ENCODE assay signal across 9 cellular contexts in genomic region chr2:86249176-86249842, GRCh38. TPM values are rescaled to one million over a fixed set of nuclear protein-coding genes. Genes with fewer than 3 reads are reported as not detected.
DNase-seq lines count a peak whose midpoint lies in the region; ATAC-seq lines count a peak whose summit lies in the region.
"Had no signal": no experiment of that assay in that cellular context is flagged by ENCODE, and none has a peak within 500 bp of the region (broad histone marks: within the 10 kb centered on the region; RNA-seq: fewer than 3 reads in every experiment).

No MANE protein-coding gene starts in this region.

- H3K9me3 Mint-ChIP-seq in activated CD4-positive, alpha-beta T cell treated with anti-CD3 and anti-CD28 coated beads, Interleukin-2, amount 10 ng/mL, durations not matched to agents 24 days and 14 days, result no peaks in the 10 kb centered on the region

- intact Hi-C loops in activated CD4-positive, alpha-beta T cell treated with anti-CD3 and anti-CD28 coated beads, Interleukin-2, amount 10 ng/mL, durations not matched to agents 24 days and 14 days (cut with micrococcal nuclease), result no loop called here

- H3K4me1 ChIP-seq in BLaER1 treated with 17β-estradiol and CSF1 and Interleukin-3, amounts not matched to agents 10 nM and 100 nM, result peaks cover 17 to 41% (median 33%) of the 10 kb centered on the region in 10 experiments
- H3K4me1 ChIP-seq in stomach smooth muscle (ENCODE audit: control insufficient read depth, insufficient read depth, low read length), result peaks cover 43% of the 10 kb centered on the region

- ATAC-seq in GM21529 (IDR thresholded peaks at IDR 0.05; ENCODE audit: unreplicated experiment) (peak; percentile 53), GM21367 (IDR thresholded peaks at IDR 0.05; ENCODE audit: unreplicated experiment) (no peak)

- H3K27ac Mint-ChIP-seq in activated CD4-positive, alpha-beta T cell treated with anti-CD3 and anti-CD28 coated beads, Interleukin-2, amount 10 ng/mL, durations not matched to agents 24 days and 14 days, result no peak overlapping the region
- H3K27ac Mint-ChIP-seq: activated naive CD8-positive, alpha-beta T cell had no signal

- H3K9ac ChIP-seq in BLaER1 treated with 17β-estradiol and CSF1 and Interleukin-3, amounts not matched to agents 10 nM and 100 nM, result no peak overlapping the region
- peak overlapping the region; percentile 31 to 36 for H3K9ac ChIP-seq in stomach smooth muscle (ENCODE audit: low read length in 2 of 2)

- H4K20me1 ChIP-seq in BLaER1 treated with 17β-estradiol and CSF1 and Interleukin-3, amounts not matched to agents 10 nM and 100 nM, result peaks cover 0 to 3% (median 0%) of the 10 kb centered on the region in 11 experiments; a peak in 1 of 22 replicates

- H3K4me1 Mint-ChIP-seq in activated CD4-positive, alpha-beta T cell treated with anti-CD3 and anti-CD28 coated beads, Interleukin-2, amount 10 ng/mL, durations not matched to agents 24 days and 14 days, result no peaks in the 10 kb centered on the region

- H3K4me3 Mint-ChIP-seq in activated CD4-positive, alpha-beta T cell treated with anti-CD3 and anti-CD28 coated beads, Interleukin-2, amount 10 ng/mL, durations not matched to agents 24 days and 14 days, result no peak overlapping the region
- H3K4me3 Mint-ChIP-seq: activated naive CD8-positive, alpha-beta T cell had no signal

- DNase-seq in NCI-H2081 (lab: John Stamatoyannopoulos, UW) (peak; percentile 75 to 82), dermis microvascular lymphatic vessel endothelial cell (ENCODE audit: low read depth in 2 of 2) (peak; percentile 40 to 42)
- no peak for DNase-seq in central memory CD4-positive, alpha-beta T cell
- no peak for DNase-seq in activated CD4-positive, alpha-beta T cell treated with anti-CD3 and anti-CD28 coated beads, Interleukin-2, amount 10 ng/mL, durations not matched to agents 24 days and 14 days

- H3K27ac ChIP-seq in BLaER1 treated with 17β-estradiol and CSF1 and Interleukin-3, amounts not matched to agents 10 nM and 100 nM, result no peak overlapping the region
- peak overlapping the region; percentile 80 for H3K27ac ChIP-seq in stomach smooth muscle (ENCODE audit: low read length)

- H3K9me3 ChIP-seq in BLaER1 treated with 17β-estradiol and CSF1 and Interleukin-3, amounts not matched to agents 10 nM and 100 nM (replicated peaks in 1 of 11), result no peaks in the 10 kb centered on the region
- H3K9me3 ChIP-seq in stomach smooth muscle (ENCODE audit: control insufficient read depth in 2 of 2, low read length in 2 of 2), result no peaks in the 10 kb centered on the region

- H3K27me3 Mint-ChIP-seq in activated CD4-positive, alpha-beta T cell treated with anti-CD3 and anti-CD28 coated beads, Interleukin-2, amount 10 ng/mL, durations not matched to agents 24 days and 14 days, result peaks cover 11% of the 10 kb centered on the region

- peak overlapping the region in 10 of 11 experiments; percentile 18 to 68 (median 63); a peak in 20 of 22 replicates for H3K4me2 ChIP-seq in BLaER1 treated with 17β-estradiol and CSF1 and Interleukin-3, amounts not matched to agents 10 nM and 100 nM

- H3K36me3 Mint-ChIP-seq in activated CD4-positive, alpha-beta T cell treated with anti-CD3 and anti-CD28 coated beads, Interleukin-2, amount 10 ng/mL, durations not matched to agents 24 days and 14 days (ENCODE audit: low read depth), result no peaks in the 10 kb centered on the region
- H3K36me3 Mint-ChIP-seq: activated naive CD8-positive, alpha-beta T cell had no signal

- H3K36me3 ChIP-seq in BLaER1 treated with 17β-estradiol and CSF1 and Interleukin-3, amounts not matched to agents 10 nM and 100 nM, result no peaks in the 10 kb centered on the region
- no peaks in the 10 kb centered on the region for H3K36me3 ChIP-seq in stomach smooth muscle (ENCODE audit: control insufficient read depth in 2 of 2, insufficient read depth in 2 of 2, low read length in 2 of 2)

- H3K4me3 ChIP-seq in BLaER1 treated with 17β-estradiol and CSF1 and Interleukin-3, amounts not matched to agents 10 nM and 100 nM, result no peak overlapping the region
- peak overlapping the region in 1 of 2 donors; percentile 8 for H3K4me3 ChIP-seq in stomach smooth muscle (ENCODE audit: low read length in 2 of 2)

- H3K27me3 ChIP-seq in BLaER1 treated with 17β-estradiol and CSF1 and Interleukin-3, amounts not matched to agents 10 nM and 100 nM, result peaks cover 0 to 10% (median 4%) of the 10 kb centered on the region in 11 experiments; a peak in 7 of 22 replicates
- H3K27me3 ChIP-seq in stomach smooth muscle (ENCODE audit: control insufficient read depth in 1 of 2, insufficient read depth in 2 of 2, low read length in 2 of 2), result no peaks in the 10 kb centered on the region

RNA-seq across cellular contexts. Expression of gene MRPL35, which starts 50.1 kb away (rescaled TPM):
- total RNA-seq in dermis microvascular lymphatic vessel endothelial cell, result 37.9 and 51.5 TPM in 2 replicates
- total RNA-seq in activated CD4-positive, alpha-beta T cell treated with anti-CD3 and anti-CD28 coated beads, Interleukin-2, amount 10 ng/mL, durations not matched to agents 24 days and 14 days, result 65.0 and 72.7 TPM in 2 replicates

RNA-seq across cellular contexts. Expression of gene IMMT, which starts 54.0 kb away (rescaled TPM):
- 44.7 and 49.7 TPM in 2 replicates for total RNA-seq in dermis microvascular lymphatic vessel endothelial cell
- total RNA-seq in activated CD4-positive, alpha-beta T cell treated with anti-CD3 and anti-CD28 coated beads, Interleukin-2, amount 10 ng/mL, durations not matched to agents 24 days and 14 days, result 181 and 188 TPM in 2 replicates

Comparison
In these comparisons a context has a peak if more than half of its experiments do, and no peak if none do; other contexts are left out.
1. H3K9ac ChIP-seq: peak in stomach smooth muscle (2 of 2); none in BLaER1 treated with 17β-estradiol and CSF1 and Interleukin-3, amounts not matched to agents 10 nM and 100 nM (0 of 11).
2. DNase-seq: peak in NCI-H2081 (2 of 2) and dermis microvascular lymphatic vessel endothelial cell (2 of 2); none in central memory CD4-positive, alpha-beta T cell (single experiment) and activated CD4-positive, alpha-beta T cell treated with anti-CD3 and anti-CD28 coated beads, Interleukin-2, amount 10 ng/mL, durations not matched to agents 24 days and 14 days (single experiment).